24 cellular contexts compared by ENCODE assay signal in the genomic region with DNA sequence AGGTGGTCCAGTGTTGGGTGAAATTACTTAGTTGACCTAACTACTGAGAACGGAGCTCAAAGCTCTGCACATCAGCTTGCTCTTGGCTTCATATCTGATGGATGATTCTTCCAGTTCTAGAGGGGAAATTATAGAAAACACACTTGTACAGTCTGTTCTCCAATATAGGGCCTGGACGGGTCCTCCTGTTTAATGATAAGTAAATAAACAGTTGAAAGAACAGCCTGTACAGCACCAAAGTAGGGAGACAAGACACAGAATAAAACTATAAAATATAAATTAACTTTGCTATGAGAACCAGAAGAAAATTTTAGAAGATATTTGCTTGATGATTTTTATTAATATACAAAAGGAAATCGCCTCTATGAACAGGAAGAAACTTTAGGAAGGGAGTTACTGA.
"Had no signal": no experiment of that assay in that cellular context is flagged by ENCODE, and none has a peak within 500 bp of the region (broad histone marks: within the 10 kb centered on the region; RNA-seq: fewer than 3 reads in every experiment).

No MANE protein-coding gene starts in this region.

- H3K9me3 ChIP-seq: colonic mucosa, esophagus squamous epithelium, gastrocnemius medialis had no signal

- H3K36me3 ChIP-seq: colonic mucosa, esophagus muscularis mucosa, esophagus squamous epithelium, gastrocnemius medialis, gastroesophageal sphincter, heart left ventricle, heart right ventricle had no signal

- H3K4me3 ChIP-seq: colonic mucosa, coronary artery, dorsolateral prefrontal cortex, esophagus muscularis mucosa, esophagus squamous epithelium, gastrocnemius medialis, gastroesophageal sphincter, heart left ventricle, heart right ventricle had no signal

- ATAC-seq: effector memory CD8-positive, alpha-beta T cell; esophagus mucosa; foreskin keratinocyte; gastrocnemius medialis; gastroesophageal sphincter; heart left ventricle; heart right ventricle had no signal

- H3K4me1 ChIP-seq: colonic mucosa, esophagus muscularis mucosa, esophagus squamous epithelium, foreskin keratinocyte, gastrocnemius medialis, gastroesophageal sphincter, heart left ventricle, heart right ventricle had no signal

- H3K27ac ChIP-seq: colonic mucosa, coronary artery, dorsolateral prefrontal cortex, epithelial cell of prostate, esophagus muscularis mucosa, esophagus squamous epithelium, foreskin keratinocyte, gastrocnemius medialis, gastroesophageal sphincter, heart left ventricle, heart right ventricle had no signal

- H3K27me3 ChIP-seq: colonic mucosa, esophagus squamous epithelium, gastrocnemius medialis, heart left ventricle, heart right ventricle had no signal

- DNase-seq: colonic mucosa; cortex of kidney; dermis blood vessel endothelial cell; dorsolateral prefrontal cortex; effector CD4-positive, alpha-beta T cell; effector CD8-positive, alpha-beta T cell; effector memory CD4-positive, alpha-beta T cell; effector memory CD8-positive, alpha-beta T cell; endodermal cell; erythroblast; esophagus squamous epithelium; foreskin fibroblast; foreskin keratinocyte; foreskin melanocyte; gastrocnemius medialis; glutamatergic neuron; head of caudate nucleus; heart left ventricle; heart right ventricle had no signal
